1 cellular context compared by ENCODE assay signal in genomic region chr11:27505781-27506180, GRCh38.
TF ChIP-seq lines count a peak whose summit lies in the region.

No MANE protein-coding gene starts in this region.

TF ChIP-seq in K562, 482 proteins besides CTCF, POLR2A, EP300 and RAD21 (continued from another document):
- TF ChIP-seq GABPB1 (CRISPR knock-in tag; IDR thresholded peaks at IDR 0.05) (no peak), MYBL2 (IDR thresholded peaks at IDR 0.05; ENCODE audit: low read depth) (no peak), MYBL2 (CRISPR knock-in tag; IDR thresholded peaks at IDR 0.05; ENCODE audit: borderline replicate concordance) (no peak), KAT7 (CRISPR knock-in tag; IDR thresholded peaks at IDR 0.05; ENCODE audit: borderline replicate concordance) (no peak)
